ENCODE assay signal across 25 cellular contexts in the genomic region with DNA sequence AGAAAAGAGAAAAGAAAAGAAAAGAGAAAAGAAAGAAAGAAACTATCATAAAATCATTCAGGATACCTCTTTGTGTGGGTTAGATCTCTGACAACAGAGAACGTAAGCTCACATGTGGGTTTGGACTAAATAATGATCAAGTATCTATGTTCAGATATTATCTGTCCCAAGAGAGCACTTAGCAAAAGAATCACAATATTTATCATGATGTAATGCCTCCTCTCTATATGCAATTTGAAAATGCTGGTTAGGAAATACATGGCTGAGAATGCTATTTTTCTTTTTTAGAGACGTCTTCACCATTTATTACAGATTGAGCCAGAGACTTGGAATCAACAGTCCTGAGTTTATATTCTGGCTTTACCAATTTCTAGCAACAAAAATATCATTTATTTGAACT.
"Had no signal": no experiment of that assay in that cellular context is flagged by ENCODE, and none has a peak within 500 bp of the region (broad histone marks: within the 10 kb centered on the region; RNA-seq: fewer than 3 reads in every experiment).

No MANE protein-coding gene starts in this region.

- H3K36me3 ChIP-seq: stomach, suprapubic skin, thoracic aorta, thyroid gland, tibial artery, tibial nerve, transverse colon, upper lobe of left lung, upper lobe of right lung, uterus, vagina had no signal

- H3K9me3 ChIP-seq: stomach, suprapubic skin, testis, thoracic aorta, thyroid gland, tibial artery, tibial nerve, transverse colon, upper lobe of left lung, upper lobe of right lung, uterus, vagina had no signal

- H3K4me1 ChIP-seq: stomach, suprapubic skin, testis, thyroid gland, tibial artery, tibial nerve, transverse colon, upper lobe of left lung, upper lobe of right lung, uterus had no signal

- ATAC-seq: stimulated activated effector memory CD8-positive, alpha-beta T cell treated with anti-CD3 and anti-CD28 coated beads, Interleukin-12 subunit alpha, Interleukin-12 subunit beta, amount 100 ng/mL, for 72 hours; stimulated activated memory B cell treated with anti-CD40 and anti-IgM and Interleukin-4, amounts not matched to agents 10 μg/mL and 1 μg/mL and 100 μg/mL, for 72 hours; stimulated activated naive B cell treated with anti-CD40 and anti-IgM and Interleukin-4, amounts not matched to agents 10 μg/mL and 1 μg/mL and 100 μg/mL, for 72 hours; stimulated activated naive CD8-positive, alpha-beta T cell treated with anti-CD3 and anti-CD28 coated beads, Interleukin-15, amount 100 ng/mL, for 72 hours; stimulated activated naive CD8-positive, alpha-beta T cell treated with anti-CD3 and anti-CD28 coated beads, Interleukin-15, Interleukin-2, amounts not matched to agents 100 U/mL and 50 U/mL, for 24 hours; upper lobe of right lung had no signal

- H3K4me3 ChIP-seq: stomach, suprapubic skin, testis, thoracic aorta, thyroid gland, tibial artery, tibial nerve, transverse colon, upper lobe of left lung, upper lobe of right lung, uterus, vagina had no signal

- H3K27me3 ChIP-seq: stomach, suprapubic skin, testis, thyroid gland, tibial nerve, transverse colon, upper lobe of left lung, upper lobe of right lung, uterus, vagina had no signal

- DNase-seq: stimulated activated CD4-positive, alpha-beta T cell treated with anti-CD3 and anti-CD28 coated beads, Interleukin-2, amount 100 ng/mL, for 48 hours; stimulated activated CD4-positive, alpha-beta T cell treated with anti-CD3 and anti-CD28 coated beads, Interleukin-4, amount 100 ng/mL, for 1 hour; stimulated activated CD4-positive, alpha-beta T cell treated with anti-CD3 and anti-CD28 coated beads, Interleukin-4, amount 100 ng/mL, for 24 hours; stimulated activated CD4-positive, alpha-beta T cell treated with anti-CD3 and anti-CD28 coated beads, Interleukin-4, amount 100 ng/mL, for 4 hours; stimulated activated CD8-positive, alpha-beta memory T cell treated with anti-CD3 and anti-CD28 coated beads, Interleukin-4, amount 100 ng/mL, for 48 hours; stimulated activated naive B cell treated with anti-CD40 and anti-IgM and Interleukin-4, amounts not matched to agents 10 μg/mL and 1 μg/mL and 100 μg/mL, for 72 hours; stimulated activated naive CD4-positive, alpha-beta T cell; stimulated activated naive CD4-positive, alpha-beta T cell treated with Interleukin-2 at 50 U/mL for 16 hours; stimulated activated naive CD8-positive, alpha-beta T cell treated with anti-CD3 and anti-CD28 coated beads, Interleukin-15, amount 100 ng/mL, for 72 hours; stimulated activated naive CD8-positive, alpha-beta T cell treated with anti-CD3 and anti-CD28 coated beads, Interleukin-15, Interleukin-2, amounts not matched to agents 100 U/mL and 50 U/mL, for 24 hours; stomach; substantia nigra; testis; thyroid gland; tibial artery; transverse colon; upper lobe of left lung; upper lobe of right lung; uterus had no signal

- H3K27ac ChIP-seq: stomach, suprapubic skin, testis, thoracic aorta, thyroid gland, tibial artery, tibial nerve, transverse colon, upper lobe of left lung, upper lobe of right lung, uterus, vagina had no signal
